8 cellular contexts compared by ENCODE assay signal in genomic region chr2:47903781-47904447, GRCh38. TPM values are rescaled to one million over a fixed set of nuclear protein-coding genes. Genes with fewer than 3 reads are reported as not detected.
DNase-seq lines count a peak whose midpoint lies in the region; ATAC-seq, FAIRE-seq and TF ChIP-seq lines count a peak whose summit lies in the region.

No MANE protein-coding gene starts in this region.

- H3K36me3 ChIP-seq in adipocyte (ENCODE audit: control insufficient read depth, insufficient read depth, low read length, severe bottlenecking) (no peaks in the 10 kb centered on the region), kidney (ENCODE audit: control insufficient read depth in 1 of 2, insufficient read depth in 2 of 2, low read length in 2 of 2) (no peaks in the 10 kb centered on the region), testis (ENCODE audit: low read depth, missing control alignments) (no peaks in the 10 kb centered on the region), mucosa of descending colon (ENCODE audit: low read depth) (no peaks in the 10 kb centered on the region)

- H3K27ac ChIP-seq in kidney (ENCODE audit: low read depth in 2 of 2, low read length in 2 of 2), result peak overlapping the region; percentile 87 to 95
- peak overlapping the region; percentile 99 to 100 for H3K27ac ChIP-seq in testis

- no peak for TF ChIP-seq POLR2A in testis (IDR thresholded peaks at IDR 0.05)

- peaks cover 45% of the 10 kb centered on the region for H3K4me1 Mint-ChIP-seq in activated CD4-positive, alpha-beta T cell treated with anti-CD3 and anti-CD28 coated beads, Interleukin-2, amount 10 ng/mL, durations not matched to agents 24 days and 14 days

- H3K27me3 ChIP-seq in adipocyte (replicated peaks; ENCODE audit: control insufficient read depth, insufficient read depth, low read length), result no peaks in the 10 kb centered on the region
- H3K27me3 ChIP-seq in testis, result no peaks in the 10 kb centered on the region

- no peak for TF ChIP-seq CTCF in kidney (IDR thresholded peaks at IDR 0.05; ENCODE audit: borderline replicate concordance, extremely low read depth, insufficient read depth)
- no peak for TF ChIP-seq CTCF in testis (IDR thresholded peaks at IDR 0.05)
- no peak for TF ChIP-seq CTCF in mucosa of descending colon (IDR thresholded peaks at IDR 0.05)

- no peak for DNase-seq in activated CD4-positive, alpha-beta T cell treated with anti-CD3 and anti-CD28 coated beads, Interleukin-2, amount 10 ng/mL, durations not matched to agents 24 days and 14 days
- DNase-seq in activated CD4-positive, alpha-beta T cell treated with anti-CD3 and anti-CD28 coated beads, Interleukin-2, amount 50 U/mL, for 1 hour, result no peak
- DNase-seq in adipocyte (ENCODE audit: low read depth) (peak; percentile 52), kidney (no peak), testis (no peak), RKO (ENCODE audit: low spot score) (no peak), mucosa of descending colon (no peak)

- peak overlapping the region; percentile 99 for H3K27ac Mint-ChIP-seq in activated CD4-positive, alpha-beta T cell treated with anti-CD3 and anti-CD28 coated beads, Interleukin-2, amount 10 ng/mL, durations not matched to agents 24 days and 14 days

- ATAC-seq in GM21825 (IDR thresholded peaks at IDR 0.05; ENCODE audit: unreplicated experiment), result no peak
- no peak for ATAC-seq in mucosa of descending colon

- 2% methylated on average over 9 of the region's 9 CpGs for WGBS in testis, 2 donors

- H3K9me3 Mint-ChIP-seq in activated CD4-positive, alpha-beta T cell treated with anti-CD3 and anti-CD28 coated beads, Interleukin-2, amount 10 ng/mL, durations not matched to agents 24 days and 14 days, result no peaks in the 10 kb centered on the region

- intact Hi-C loops in activated CD4-positive, alpha-beta T cell treated with anti-CD3 and anti-CD28 coated beads, Interleukin-2, amount 10 ng/mL, durations not matched to agents 24 days and 14 days (cut with micrococcal nuclease), result no loop called here
- intact Hi-C loops in kidney (cut with DNase I), result loop anchor here (10.0 kb wide), 1 partner anchor 49 kb away; no protein-coding TSS in a partner anchor
- intact Hi-C loops in testis (cut with DNase I; ENCODE audit: low total_unique reads), result no loop called here
- intact Hi-C loops in mucosa of descending colon (cut with DNase I, micrococcal nuclease), result no loop called here

- peak overlapping the region; percentile 98 for H3K4me3 Mint-ChIP-seq in activated CD4-positive, alpha-beta T cell treated with anti-CD3 and anti-CD28 coated beads, Interleukin-2, amount 10 ng/mL, durations not matched to agents 24 days and 14 days

- H3K4me1 ChIP-seq in adipocyte (ENCODE audit: control insufficient read depth, insufficient read depth, low read length) (peaks cover 41% of the 10 kb centered on the region), kidney (ENCODE audit: control insufficient read depth in 1 of 2, insufficient read depth in 1 of 2, low read depth in 1 of 2, low read length in 2 of 2) (peaks cover 6 to 7% of the 10 kb centered on the region in 2 donors), testis (peaks cover 17% of the 10 kb centered on the region), mucosa of descending colon (ENCODE audit: low read depth) (peaks cover 8% of the 10 kb centered on the region)

- H3K9me3 ChIP-seq in adipocyte (ENCODE audit: control insufficient read depth, low read length) (no peaks in the 10 kb centered on the region), kidney (ENCODE audit: control insufficient read depth in 1 of 2, low read length in 2 of 2) (no peaks in the 10 kb centered on the region), testis (no peaks in the 10 kb centered on the region), mucosa of descending colon (no peaks in the 10 kb centered on the region)

- FAIRE-seq in kidney (lab: Jason Lieb, UNC), result no peak

- peaks cover 7% of the 10 kb centered on the region for H3K36me3 Mint-ChIP-seq in activated CD4-positive, alpha-beta T cell treated with anti-CD3 and anti-CD28 coated beads, Interleukin-2, amount 10 ng/mL, durations not matched to agents 24 days and 14 days (ENCODE audit: low read depth)

- H3K9ac ChIP-seq in adipocyte (ENCODE audit: low read length), result peak overlapping the region; percentile 98
- H3K9ac ChIP-seq in kidney (ENCODE audit: low read length in 2 of 2), result peak overlapping the region; percentile 75 to 89

- H3K4me3 ChIP-seq in adipocyte (ENCODE audit: low read length) (peak overlapping the region; percentile 92), kidney (ENCODE audit: low read length in 2 of 2) (peak overlapping the region; percentile 81 to 88), testis (peak overlapping the region; percentile 90 to 96), mucosa of descending colon (no peak overlapping the region)

- H3K27me3 Mint-ChIP-seq in activated CD4-positive, alpha-beta T cell treated with anti-CD3 and anti-CD28 coated beads, Interleukin-2, amount 10 ng/mL, durations not matched to agents 24 days and 14 days, result no peaks in the 10 kb centered on the region

RNA-seq across cellular contexts. Expression of gene FBXO11, which starts 2.4 kb away (rescaled TPM):
- total RNA-seq in activated CD4-positive, alpha-beta T cell treated with anti-CD3 and anti-CD28 coated beads, Interleukin-2, amount 10 ng/mL, durations not matched to agents 24 days and 14 days, result 50.1 and 51.8 TPM in 2 replicates
- total RNA-seq in kidney (68.7 TPM), testis (100 to 1,000 TPM in 1 of 2 donors, 10 to 100 TPM in 1; 96.0 to 101 TPM), mucosa of descending colon (10 to 100 TPM; 40.7 to 70.4 (median 46.7) TPM)
- polyA plus RNA-seq in kidney (ENCODE audit: insufficient read depth, low read depth, low replicate concordance) (21.9 TPM), testis (ENCODE audit: insufficient read depth, low read depth, low replicate concordance) (87.6 TPM)
